1 cellular context compared by ENCODE assay signal in genomic region chr11:35157814-35158213, GRCh38.
TF ChIP-seq lines count a peak whose summit lies in the region.

No MANE protein-coding gene starts in this region.

TF ChIP-seq in H1, 55 proteins besides CTCF, POLR2A, EP300 and RAD21:
- TF ChIP-seq SIN3A (conservative IDR thresholded peaks at IDR 0.05 in 1 of 2, IDR thresholded peaks at IDR 0.05 in 1 of 2; ENCODE audit: low read depth in 1 of 2, low read length in 2 of 2) (no peak), HDAC6 (IDR thresholded peaks at IDR 0.05; ENCODE audit: low read depth, low read length) (no peak), CBX5 (IDR thresholded peaks at IDR 0.05; ENCODE audit: low read depth, low read length) (no peak), SAP30 (IDR thresholded peaks at IDR 0.05; ENCODE audit: insufficient read depth, insufficient replicate concordance, low read length) (no peak), EZH2 (IDR thresholded peaks at IDR 0.05; ENCODE audit: low read depth, low read length, severe bottlenecking) (no peak)
